Comparison of ENCODE assay signal across 8 cellular contexts in the genomic region with DNA sequence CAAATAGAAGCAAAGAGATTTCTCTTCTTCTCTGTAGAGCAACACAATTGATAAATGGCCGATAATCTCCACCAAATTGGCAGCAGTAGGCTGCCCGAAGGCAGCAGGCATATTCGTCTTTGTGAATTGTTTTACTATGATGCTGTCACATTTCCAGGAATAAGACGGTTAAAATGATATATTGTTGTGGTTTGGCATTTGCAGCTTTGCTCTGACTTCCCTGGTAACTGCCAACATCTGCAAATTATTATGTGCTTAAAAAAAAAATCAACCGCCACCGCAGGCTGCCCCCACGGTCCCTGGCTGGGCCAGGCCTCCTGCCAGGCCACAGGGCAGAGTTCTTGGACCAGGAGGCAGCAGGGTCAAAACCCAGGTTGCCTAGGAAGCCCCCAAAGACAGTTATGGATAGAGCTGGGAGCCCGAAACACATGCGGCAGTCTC.
DNase-seq lines count a peak whose midpoint lies in the region; ATAC-seq and TF ChIP-seq lines count a peak whose summit lies in the region.

No MANE protein-coding gene starts in this region.

- H2AFZ ChIP-seq in DND-41 (ENCODE audit: low read depth, low read length), result 0 out of 2 replicates have a peak overlapping the region, but pooled peaks have one; percentile 17

- no peaks in the 10 kb centered on the region for H3K9me3 ChIP-seq in DND-41 (ENCODE audit: insufficient read depth, low read length, severe bottlenecking)

- no peaks in the 10 kb centered on the region for H3K36me3 ChIP-seq in DND-41 (ENCODE audit: insufficient read depth, low read length)

- no peaks in the 10 kb centered on the region for H4K20me1 ChIP-seq in DND-41 (ENCODE audit: insufficient read depth, low read length)

- H3K4me2 ChIP-seq in DND-41 (ENCODE audit: insufficient read depth, low read length), result peak overlapping the region; percentile 60

- H3K4me1 ChIP-seq in DND-41 (ENCODE audit: insufficient read depth, low read length), result peaks cover 100% of the 10 kb centered on the region

- H3K27me3 ChIP-seq in DND-41 (ENCODE audit: insufficient read depth, low read length, poor library complexity), result no peaks in the 10 kb centered on the region

- H3K79me2 ChIP-seq in DND-41 (ENCODE audit: insufficient read depth, low read length), result peaks cover 3% of the 10 kb centered on the region; the same call in 1 of the 2 replicates

- H3K9ac ChIP-seq in DND-41 (ENCODE audit: low read depth, low read length), result peak overlapping the region; percentile 76

- DNase-seq in DND-41, result peak; percentile 72
- peak; percentile 19 for DNase-seq in NCI-H2081 treated with DMSO at 0.1 percent for 48 hours (lab: John Stamatoyannopoulos, UW)
- no peak for DNase-seq in coronary artery (ENCODE audit: low spot score)
- peak; percentile 80 for DNase-seq in posterior vena cava (ENCODE audit: low spot score)
- no peak for DNase-seq in inferior parietal cortex (ENCODE audit: extremely low spot score)
- DNase-seq in stimulated activated CD4-positive, alpha-beta T cell treated with anti-CD3 and anti-CD28 coated beads, Interleukin-1b, Interleukin-23, amount 100 ng/mL, for 48 hours, result no peak
- DNase-seq in mesenteric fat pad (ENCODE audit: low spot score), result no peak

- intact Hi-C loops in posterior vena cava (cut with DNase I), result no loop called here

- H3K27ac ChIP-seq in DND-41 (ENCODE audit: low read length) (peak overlapping the region; percentile 100), coronary artery (peak overlapping the region; percentile 36 to 71)

- TF ChIP-seq CTCF in DND-41 (IDR thresholded peaks at IDR 0.05; ENCODE audit: borderline replicate concordance, extremely low read depth, low read length, poor library complexity, severe bottlenecking) (no peak), coronary artery (IDR thresholded peaks at IDR 0.05) (no peak)

- ATAC-seq in DND-41 (ENCODE audit: insufficient read depth, low read depth) (peak; percentile 19), GM18909 (IDR thresholded peaks at IDR 0.05; ENCODE audit: poor library complexity, unreplicated experiment) (no peak)

- H3K4me3 ChIP-seq in DND-41 (ENCODE audit: low read depth in 1 of 2, low read length in 2 of 2) (peak overlapping the region in 1 of 2 experiments; percentile 39; a peak in 2 of 4 replicates), coronary artery (no peak overlapping the region)

Comparison
In these comparisons a context has a peak if more than half of its experiments do, and no peak if none do; other contexts are left out.
1. DNase-seq: peak in DND-41 (single experiment), NCI-H2081 treated with DMSO at 0.1 percent for 48 hours (single experiment) and posterior vena cava (single experiment); none in coronary artery (single experiment), inferior parietal cortex (single experiment), stimulated activated CD4-positive, alpha-beta T cell treated with anti-CD3 and anti-CD28 coated beads, Interleukin-1b, Interleukin-23, amount 100 ng/mL, for 48 hours (single experiment) and mesenteric fat pad (single experiment).